In the genomic region with DNA sequence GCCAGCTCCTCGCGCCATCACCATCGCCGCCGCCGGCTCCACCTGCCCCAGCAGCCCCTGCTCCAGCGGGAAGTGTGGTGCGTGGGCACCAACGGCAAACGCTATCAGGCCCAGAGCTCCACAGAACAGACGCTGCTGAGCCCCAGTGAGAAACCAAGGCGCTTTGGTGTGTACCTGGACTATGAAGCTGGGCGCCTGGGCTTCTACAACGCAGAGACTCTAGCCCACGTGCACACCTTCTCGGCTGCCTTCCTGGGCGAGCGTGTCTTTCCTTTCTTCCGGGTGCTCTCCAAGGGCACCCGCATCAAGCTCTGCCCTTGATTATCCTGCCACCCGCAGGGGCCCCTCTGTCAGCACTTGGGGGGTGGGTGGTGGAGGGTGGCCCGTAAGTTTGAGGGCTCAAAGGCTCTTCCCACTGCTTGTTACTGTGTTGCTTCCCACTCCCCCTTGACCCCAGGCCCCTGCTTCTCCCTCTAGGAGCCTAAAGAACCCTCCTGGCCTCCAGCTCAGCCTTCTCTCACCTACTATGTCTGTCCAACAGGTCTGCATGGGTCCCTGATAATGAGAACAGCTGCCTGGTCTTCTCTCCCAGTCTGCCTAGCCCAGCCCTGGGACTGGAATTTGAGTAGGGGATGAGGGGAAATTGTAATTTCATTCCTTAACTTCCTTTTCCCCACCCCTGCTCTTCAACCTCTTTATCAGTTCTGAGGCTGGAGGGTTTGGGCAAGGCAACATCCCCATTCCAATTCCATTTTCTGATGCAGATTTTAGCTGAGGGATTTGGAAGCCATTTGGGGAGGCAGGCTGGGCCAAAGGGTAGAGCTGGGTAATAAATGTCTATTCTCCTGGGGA, we compare ENCODE assay signal across 11 cellular contexts. TPM values are rescaled to one million over a fixed set of nuclear protein-coding genes. Genes with fewer than 3 reads are reported as not detected.
DNase-seq lines count a peak whose midpoint lies in the region; ATAC-seq and TF ChIP-seq lines count a peak whose summit lies in the region.
"Had no signal": no experiment of that assay in that cellular context is flagged by ENCODE, and none has a peak within 500 bp of the region (broad histone marks: within the 10 kb centered on the region; RNA-seq: fewer than 3 reads in every experiment).

No MANE protein-coding gene starts in this region.

- no peaks in the 10 kb centered on the region for H3K27me3 ChIP-seq in iPS-15b (ENCODE audit: control insufficient read depth, insufficient read depth, low read length)
- H3K27me3 ChIP-seq: BLaER1 treated with 17β-estradiol and CSF1 and Interleukin-3, amounts not matched to agents 10 nM and 100 nM; pancreas had no signal

- H3K9ac ChIP-seq in iPS-15b (ENCODE audit: low read depth, low read length), result peak overlapping the region; percentile 3

- no peaks in the 10 kb centered on the region for H3K9me3 ChIP-seq in iPS-15b (ENCODE audit: control insufficient read depth, insufficient read depth, low read length)
- H3K9me3 ChIP-seq: BLaER1 treated with 17β-estradiol and CSF1 and Interleukin-3, amounts not matched to agents 10 nM and 100 nM; pancreas had no signal

- H3K4me1 ChIP-seq in iPS-15b (ENCODE audit: control insufficient read depth, insufficient read depth, low read length), result no peaks in the 10 kb centered on the region
- H3K4me1 ChIP-seq: pancreas had no signal

- no peak overlapping the region for H3K4me3 ChIP-seq in iPS-15b (ENCODE audit: low read depth, low read length)
- H3K4me3 ChIP-seq: BLaER1 treated with 17β-estradiol and CSF1 and Interleukin-3, amounts not matched to agents 10 nM and 100 nM; pancreas had no signal

- DNase-seq in left ventricle myocardium superior (no peak), cardiac septum (ENCODE audit: low spot score) (no peak), NCI-H510A (lab: John Stamatoyannopoulos, UW) (no peak), NCI-H2171 treated with DMSO at 0.1 percent for 48 hours (lab: John Stamatoyannopoulos, UW) (no peak)
- DNase-seq in stimulated activated CD4-positive, alpha-beta T cell treated with anti-CD3 and anti-CD28 coated beads, Interleukin-4, amount 100 ng/mL, for 1 hour, result no peak
- DNase-seq: NCI-H187, pancreas had no signal

- peak; percentile 6 for ATAC-seq in left ventricle myocardium superior
- peak; percentile 32 for ATAC-seq in SK-N-SH treated with all-trans-retinoic acid at 6 μM for 48 hours
- ATAC-seq in GM21367 (IDR thresholded peaks at IDR 0.05; ENCODE audit: unreplicated experiment), result no peak

- peaks cover 69% of the 10 kb centered on the region for H3K36me3 ChIP-seq in iPS-15b (ENCODE audit: control insufficient read depth, insufficient read depth, low read length)

- intact Hi-C loops in left ventricle myocardium superior (cut with micrococcal nuclease) (no loop called here), cardiac septum (cut with DNase I) (no loop called here)

TF ChIP-seq in SK-N-SH treated with all-trans-retinoic acid at 6 μM for 48 hours, 23 proteins besides CTCF, POLR2A, EP300 and RAD21:
- TF ChIP-seq ZC3H10 (CRISPR knock-in tag; IDR thresholded peaks at IDR 0.05) (peak; percentile 49; the same call in 1 of the 2 replicates), RARB (CRISPR knock-in tag; IDR thresholded peaks at IDR 0.05) (no peak), ZFP30 (CRISPR knock-in tag; IDR thresholded peaks at IDR 0.05) (0 out of 2 replicates have a peak, but pooled peaks have one; percentile 19), TCF4 (CRISPR knock-in tag; IDR thresholded peaks at IDR 0.05; ENCODE audit: borderline replicate concordance) (no peak), ZFP3 (CRISPR knock-in tag; IDR thresholded peaks at IDR 0.05) (no peak)
- TF ChIP-seq, protein P1, sequence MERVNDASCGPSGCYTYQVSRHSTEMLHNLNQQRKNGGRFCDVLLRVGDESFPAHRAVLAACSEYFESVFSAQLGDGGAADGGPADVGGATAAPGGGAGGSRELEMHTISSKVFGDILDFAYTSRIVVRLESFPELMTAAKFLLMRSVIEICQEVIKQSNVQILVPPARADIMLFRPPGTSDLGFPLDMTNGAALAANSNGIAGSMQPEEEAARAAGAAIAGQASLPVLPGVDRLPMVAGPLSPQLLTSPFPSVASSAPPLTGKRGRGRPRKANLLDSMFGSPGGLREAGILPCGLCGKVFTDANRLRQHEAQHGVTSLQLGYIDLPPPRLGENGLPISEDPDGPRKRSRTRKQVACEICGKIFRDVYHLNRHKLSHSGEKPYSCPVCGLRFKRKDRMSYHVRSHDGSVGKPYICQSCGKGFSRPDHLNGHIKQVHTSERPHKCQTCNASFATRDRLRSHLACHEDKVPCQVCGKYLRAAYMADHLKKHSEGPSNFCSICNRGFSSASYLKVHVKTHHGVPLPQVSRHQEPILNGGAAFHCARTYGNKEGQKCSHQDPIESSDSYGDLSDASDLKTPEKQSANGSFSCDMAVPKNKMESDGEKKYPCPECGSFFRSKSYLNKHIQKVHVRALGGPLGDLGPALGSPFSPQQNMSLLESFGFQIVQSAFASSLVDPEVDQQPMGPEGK (CRISPR knock-in tag; IDR thresholded peaks at IDR 0.05; ENCODE audit: borderline replicate concordance), result no peak; the same call in none of the 2 replicates
- TF ChIP-seq, protein P2, sequence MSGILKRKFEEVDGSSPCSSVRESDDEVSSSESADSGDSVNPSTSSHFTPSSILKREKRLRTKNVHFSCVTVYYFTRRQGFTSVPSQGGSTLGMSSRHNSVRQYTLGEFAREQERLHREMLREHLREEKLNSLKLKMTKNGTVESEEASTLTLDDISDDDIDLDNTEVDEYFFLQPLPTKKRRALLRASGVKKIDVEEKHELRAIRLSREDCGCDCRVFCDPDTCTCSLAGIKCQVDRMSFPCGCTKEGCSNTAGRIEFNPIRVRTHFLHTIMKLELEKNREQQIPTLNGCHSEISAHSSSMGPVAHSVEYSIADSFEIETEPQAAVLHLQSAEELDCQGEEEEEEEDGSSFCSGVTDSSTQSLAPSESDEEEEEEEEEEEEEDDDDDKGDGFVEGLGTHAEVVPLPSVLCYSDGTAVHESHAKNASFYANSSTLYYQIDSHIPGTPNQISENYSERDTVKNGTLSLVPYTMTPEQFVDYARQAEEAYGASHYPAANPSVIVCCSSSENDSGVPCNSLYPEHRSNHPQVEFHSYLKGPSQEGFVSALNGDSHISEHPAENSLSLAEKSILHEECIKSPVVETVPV (CRISPR knock-in tag; IDR thresholded peaks at IDR 0.05), result peak; percentile 25; the same call in 1 of the 2 replicates
- TF ChIP-seq, protein P3, sequence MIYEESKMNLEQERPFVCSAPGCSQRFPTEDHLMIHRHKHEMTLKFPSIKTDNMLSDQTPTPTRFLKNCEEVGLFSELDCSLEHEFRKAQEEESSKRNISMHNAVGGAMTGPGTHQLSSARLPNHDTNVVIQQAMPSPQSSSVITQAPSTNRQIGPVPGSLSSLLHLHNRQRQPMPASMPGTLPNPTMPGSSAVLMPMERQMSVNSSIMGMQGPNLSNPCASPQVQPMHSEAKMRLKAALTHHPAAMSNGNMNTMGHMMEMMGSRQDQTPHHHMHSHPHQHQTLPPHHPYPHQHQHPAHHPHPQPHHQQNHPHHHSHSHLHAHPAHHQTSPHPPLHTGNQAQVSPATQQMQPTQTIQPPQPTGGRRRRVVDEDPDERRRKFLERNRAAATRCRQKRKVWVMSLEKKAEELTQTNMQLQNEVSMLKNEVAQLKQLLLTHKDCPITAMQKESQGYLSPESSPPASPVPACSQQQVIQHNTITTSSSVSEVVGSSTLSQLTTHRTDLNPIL (CRISPR knock-in tag; IDR thresholded peaks at IDR 0.05; ENCODE audit: low read depth), result 0 out of 2 replicates have a peak, but pooled peaks have one; percentile 17
TF ChIP-seq in SK-N-SH treated with all-trans-retinoic acid at 6 μM for 48 hours: peak in this region for 4.

RNA-seq across cellular contexts. Expression of a gene that starts 9.0 kb away (rescaled TPM):
- total RNA-seq in left ventricle myocardium superior (641 TPM), cardiac septum (557 TPM)

RNA-seq across cellular contexts. Expression of a gene that starts 11.6 kb away (rescaled TPM):
- total RNA-seq in left ventricle myocardium superior, result 23.7 TPM
- 33.0 TPM for total RNA-seq in cardiac septum

RNA-seq across cellular contexts. Expression of a gene that starts 26.3 kb away (rescaled TPM):
- total RNA-seq in left ventricle myocardium superior, result 10.0 TPM
- 9.1 TPM for total RNA-seq in cardiac septum

RNA-seq across cellular contexts. Expression of a gene that starts 29.7 kb away (rescaled TPM):
- total RNA-seq in left ventricle myocardium superior (20.0 TPM), cardiac septum (6.4 TPM)
